Comparison of ENCODE assay signal across 8 cellular contexts in genomic region chr4:157204634-157205244, GRCh38. TPM values are rescaled to one million over a fixed set of nuclear protein-coding genes. Genes with fewer than 3 reads are reported as not detected.
DNase-seq lines count a peak whose midpoint lies in the region; ATAC-seq and TF ChIP-seq lines count a peak whose summit lies in the region.

No MANE protein-coding gene starts in this region.

- no peak overlapping the region for H3K4me3 ChIP-seq in GM23338

- H3K27me3 ChIP-seq in GM23338 (ENCODE audit: insufficient read depth) = no peaks in the 10 kb centered on the region

- no peak overlapping the region for H3K4me3 Mint-ChIP-seq in GM23338

- ATAC-seq in GM23338 (peak; percentile 89), left lobe of liver (peak; percentile 40), GM18502 (IDR thresholded peaks at IDR 0.05; ENCODE audit: poor library complexity, unreplicated experiment) (no peak), GM19324 (IDR thresholded peaks at IDR 0.05; ENCODE audit: low FRiP score, unreplicated experiment) (no peak)

- H3K4me1 Mint-ChIP-seq in GM23338 = no peaks in the 10 kb centered on the region

- H3K27ac ChIP-seq in GM23338 (ENCODE audit: low read depth) (no peak overlapping the region), RWPE1 (no peak overlapping the region)

- CTCF ChIA-PET in RWPE1 (lab: Yijun Ruan, JAX) = interaction anchor here (0.5 to 0.8 kb wide), 3 partner anchors 18 to 752 kb away, joined by 3 read pairs; no protein-coding TSS in a partner anchor

- no peak overlapping the region for H3K4me2 ChIP-seq in GM23338

- no peak overlapping the region; the same call in 1 of the 2 replicates for H2AFZ ChIP-seq in GM23338

- no peaks in the 10 kb centered on the region for H3K36me3 ChIP-seq in GM23338 (ENCODE audit: insufficient read depth)

- H3K27ac Mint-ChIP-seq in GM23338 = no peak overlapping the region

- H3K79me2 ChIP-seq in GM23338 (replicated peaks; ENCODE audit: insufficient read depth) = no peaks in the 10 kb centered on the region

- H3K36me3 Mint-ChIP-seq in GM23338 (ENCODE audit: low read depth) = no peaks in the 10 kb centered on the region

- H3K9me2 ChIP-seq in GM23338 (ENCODE audit: insufficient read depth) = 0 out of 2 replicates have a peak, but pooled peaks cover 3% of the 10 kb centered on the region

- no peaks in the 10 kb centered on the region for H3K9me3 Mint-ChIP-seq in GM23338

- no peaks in the 10 kb centered on the region for H4K20me1 ChIP-seq in GM23338 (replicated peaks; ENCODE audit: insufficient read depth)

- TF ChIP-seq CTCF in GM23338 (conservative IDR thresholded peaks at IDR 0.05; ENCODE audit: low read depth in 2 of 2) = peak; percentile 88 to 91
- peak; percentile 18; the same call in 1 of the 2 replicates for TF ChIP-seq CTCF in RWPE1 (conservative IDR thresholded peaks at IDR 0.05; ENCODE audit: low read depth)

- DNase-seq in EH (ENCODE audit: low read depth) (peak; percentile 25), GM23338 (ENCODE audit: low spot score) (peak; percentile 76), RWPE1 (ENCODE audit: low spot score) (no peak), left lobe of liver (ENCODE audit: low spot score) (no peak), NCI-H345 treated with DMSO at 0.1 percent for 48 hours (lab: John Stamatoyannopoulos, UW; ENCODE audit: unreplicated experiment) (no peak), NCI-H2196 (lab: John Stamatoyannopoulos, UW; ENCODE audit: unreplicated experiment) (no peak)

- H3K4me1 ChIP-seq in GM23338 (ENCODE audit: insufficient read depth) = no peaks in the 10 kb centered on the region

- H3K27me3 Mint-ChIP-seq in GM23338 (ENCODE audit: insufficient read depth, low read depth, poor library complexity) = peaks cover 4% of the 10 kb centered on the region

- no peaks in the 10 kb centered on the region for H3F3A ChIP-seq in GM23338 (replicated peaks; ENCODE audit: low read depth)

- POLR2A ChIA-PET in RWPE1 (lab: Yijun Ruan, JAX; ENCODE audit: low non-redundant PET) = no interaction called here

TF ChIP-seq in GM23338, 12 proteins besides CTCF, POLR2A, EP300 and RAD21:
- TF ChIP-seq POLR2AphosphoS5 (IDR thresholded peaks at IDR 0.05; ENCODE audit: low read depth) (no peak), STAT1 (IDR thresholded peaks at IDR 0.05; ENCODE audit: unreplicated experiment) (no peak), ZNF462 (CRISPR knock-in tag; IDR thresholded peaks at IDR 0.05) (no peak), JUNB (IDR thresholded peaks at IDR 0.05; ENCODE audit: unreplicated experiment) (no peak), CREB1 (CRISPR knock-in tag; IDR thresholded peaks at IDR 0.05; ENCODE audit: low read depth) (no peak), EZH2 (IDR thresholded peaks at IDR 0.05; ENCODE audit: low read depth, unreplicated experiment) (no peak), NANOG (IDR thresholded peaks at IDR 0.05; ENCODE audit: borderline replicate concordance) (no peak), ZNF331 (CRISPR knock-in tag; IDR thresholded peaks at IDR 0.05; ENCODE audit: low read depth) (no peak), ETS1 (IDR thresholded peaks at IDR 0.05) (no peak), REST (IDR thresholded peaks at IDR 0.05; ENCODE audit: unreplicated experiment) (no peak)

RNA-seq across cellular contexts. Expression of gene GRIA2, which starts 15.8 kb away (rescaled TPM):
- total RNA-seq in GM23338 (2014; rRNA removed; shearing (Covaris generic)) = not detected in 2 replicates
- polyA plus RNA-seq in GM23338 (2016; fragmentation: Nextera tagmentation; extraction: Ambion mirVana) = 0.19 TPM in 1 of 2 replicates, not detected in the other
- total RNA-seq in left lobe of liver = not detected

Comparison
In these comparisons a context has a peak if more than half of its experiments do, and no peak if none do; other contexts are left out.
1. DNase-seq: peak in EH (single experiment) and GM23338 (single experiment); none in RWPE1 (single experiment), left lobe of liver (single experiment), NCI-H345 treated with DMSO at 0.1 percent for 48 hours (single experiment) and NCI-H2196 (single experiment).
2. ATAC-seq: peak in GM23338 (single experiment) and left lobe of liver (single experiment); none in GM18502 (single experiment) and GM19324 (single experiment).